Comparison of ENCODE assay signal across 8 cellular contexts in genomic region chr19:39413903-39414608, GRCh38. TPM values are rescaled to one million over a fixed set of nuclear protein-coding genes. Genes with fewer than 3 reads are reported as not detected.
DNase-seq lines count a peak whose midpoint lies in the region; FAIRE-seq and TF ChIP-seq lines count a peak whose summit lies in the region.

No MANE protein-coding gene starts in this region.

- no peaks in the 10 kb centered on the region for H3K27me3 ChIP-seq in HAP-1 (ENCODE audit: low read depth)
- no peaks in the 10 kb centered on the region for H3K27me3 ChIP-seq in testis

- peaks cover 18% of the 10 kb centered on the region for H3K4me1 ChIP-seq in HAP-1
- peaks cover 15 to 23% of the 10 kb centered on the region in 2 donors for H3K4me1 ChIP-seq in kidney (ENCODE audit: control insufficient read depth in 1 of 2, insufficient read depth in 1 of 2, low read depth in 1 of 2, low read length in 2 of 2)
- H3K4me1 ChIP-seq in testis: peaks cover 18% of the 10 kb centered on the region

- WGBS in testis, 2 donors: 29 to 41% methylated on average over 18 of the region's 18 CpGs

- TF ChIP-seq CTCF in AG10803 (conservative IDR thresholded peaks at IDR 0.05; ENCODE audit: low read length) (peak; percentile 43), astrocyte of the cerebellum (IDR thresholded peaks at IDR 0.05; ENCODE audit: low read depth, low read length, missing control alignments) (no peak), kidney (IDR thresholded peaks at IDR 0.05; ENCODE audit: borderline replicate concordance, extremely low read depth, insufficient read depth) (no peak), testis (IDR thresholded peaks at IDR 0.05) (no peak)

- in situ Hi-C loops in HAP-1 (cut with MboI; ENCODE audit: low sequenced_read_pairs) (loop anchor here (10.0 kb wide), 1 partner anchor 299 kb away; no protein-coding TSS in a partner anchor), astrocyte of the cerebellum (cut with HindIII; ENCODE audit: low sequenced_read_pairs) (no loop called here), ACHN (cut with HindIII; ENCODE audit: low pct_ligation_motif_present, low pct_unique_long_range_greater_than_20kb, low sequenced_read_pairs) (no loop called here)

- no peak for FAIRE-seq in kidney (lab: Jason Lieb, UNC)

- intact Hi-C loops in kidney (cut with DNase I) (no loop called here), testis (cut with DNase I; ENCODE audit: low total_unique reads) (no loop called here)

- H3K9me3 ChIP-seq in HAP-1: no peaks in the 10 kb centered on the region
- H3K9me3 ChIP-seq in kidney (ENCODE audit: control insufficient read depth in 1 of 2, low read length in 2 of 2): no peaks in the 10 kb centered on the region
- no peaks in the 10 kb centered on the region for H3K9me3 ChIP-seq in testis

- peak overlapping the region; percentile 33 to 51 for H3K9ac ChIP-seq in kidney (ENCODE audit: low read length in 2 of 2)

- peak overlapping the region; percentile 47 to 86 for H3K27ac ChIP-seq in kidney (ENCODE audit: low read depth in 2 of 2, low read length in 2 of 2)
- H3K27ac ChIP-seq in testis: peak overlapping the region; percentile 92 to 94

- DNase-seq in AG10803 (ENCODE audit: low read depth) (peak; percentile 40), HAP-1 (ENCODE audit: low spot score in 2 of 2) (peak in 1 of 2 experiments; percentile 60), astrocyte of the cerebellum (ENCODE audit: low read depth) (no peak), kidney (peak; percentile 83), testis (no peak), ACHN (no peak), cerebellar nuclear complex (lab: John Stamatoyannopoulos, UW) (no peak)
- DNase-seq in stimulated activated CD4-positive, alpha-beta T cell treated with anti-CD3 and anti-CD28 coated beads, Interleukin-15, amount 100 ng/mL, for 24 hours: no peak

- TF ChIP-seq POLR2A in testis (IDR thresholded peaks at IDR 0.05): no peak

- H3K4me3 ChIP-seq in AG10803 (ENCODE audit: low read length) (peak overlapping the region; percentile 87), HAP-1 (peak overlapping the region; percentile 98), astrocyte of the cerebellum (ENCODE audit: low read depth, low read length) (peak overlapping the region; percentile 97), kidney (ENCODE audit: low read length in 2 of 2) (peak overlapping the region; percentile 62 to 99), testis (peak overlapping the region; percentile 69 to 89)

- H3K36me3 ChIP-seq in HAP-1 (replicated peaks) (peaks cover 18% of the 10 kb centered on the region), kidney (ENCODE audit: control insufficient read depth in 1 of 2, insufficient read depth in 2 of 2, low read length in 2 of 2) (peaks cover 0 to 2% of the 10 kb centered on the region in 2 donors), testis (ENCODE audit: low read depth, missing control alignments) (no peaks in the 10 kb centered on the region)

RNA-seq across cellular contexts. Expression of gene PLEKHG2, which starts 1.6 kb away (rescaled TPM):
- total RNA-seq in kidney (29.7 TPM), testis (10 to 100 TPM; 22.6 to 32.8 TPM)
- polyA plus RNA-seq in kidney (ENCODE audit: insufficient read depth, low read depth, low replicate concordance) (8.5 TPM), testis (ENCODE audit: insufficient read depth, low read depth, low replicate concordance) (29.2 TPM)

RNA-seq across cellular contexts. Expression of gene ZFP36, which starts 7.4 kb away (rescaled TPM):
- total RNA-seq in kidney (132 TPM), testis (10 to 100 TPM; 46.4 to 90.9 TPM)
- polyA plus RNA-seq in kidney (ENCODE audit: insufficient read depth, low read depth, low replicate concordance) (87.9 TPM), testis (ENCODE audit: insufficient read depth, low read depth, low replicate concordance) (77.7 TPM)

RNA-seq across cellular contexts. Expression of gene RPS16, which starts 21.7 kb away (rescaled TPM):
- 1,461 TPM for total RNA-seq in kidney
- 1,965 TPM for polyA plus RNA-seq in kidney (ENCODE audit: insufficient read depth, low read depth, low replicate concordance)
- 1,000 to 10,000 TPM in 1 of 2 donors, 100 to 1,000 TPM in 1; 628 to 1,122 TPM for total RNA-seq in testis
- 1,146 TPM for polyA plus RNA-seq in testis (ENCODE audit: insufficient read depth, low read depth, low replicate concordance)

RNA-seq across cellular contexts. Expression of gene MED29, which starts 22.9 kb away (rescaled TPM):
- total RNA-seq in kidney: 50.4 TPM
- 32.4 TPM for polyA plus RNA-seq in kidney (ENCODE audit: insufficient read depth, low read depth, low replicate concordance)
- total RNA-seq in testis: 10 to 100 TPM; 46.1 to 53.5 TPM
- polyA plus RNA-seq in testis (ENCODE audit: insufficient read depth, low read depth, low replicate concordance): 38.9 TPM

RNA-seq across cellular contexts. Expression of gene PAF1, which starts 23.1 kb away (rescaled TPM):
- total RNA-seq in kidney (37.1 TPM), testis (10 to 100 TPM; 70.7 to 74.6 TPM)
- polyA plus RNA-seq in kidney (ENCODE audit: insufficient read depth, low read depth, low replicate concordance) (54.0 TPM), testis (ENCODE audit: insufficient read depth, low read depth, low replicate concordance) (154 TPM)

Comparison
In these comparisons a context has a peak if more than half of its experiments do, and no peak if none do; other contexts are left out.
1. DNase-seq: peak in AG10803 (single experiment) and kidney (single experiment); none in astrocyte of the cerebellum (single experiment), testis (single experiment), stimulated activated CD4-positive, alpha-beta T cell treated with anti-CD3 and anti-CD28 coated beads, Interleukin-15, amount 100 ng/mL, for 24 hours (single experiment), ACHN (single experiment) and cerebellar nuclear complex (0 of 2).
2. Peak in every context shown above with its lines, with median percentiles within 50 percentile points of each other: H3K4me3 ChIP-seq.